ENCODE assay signal across 8 cellular contexts in the genomic region with DNA sequence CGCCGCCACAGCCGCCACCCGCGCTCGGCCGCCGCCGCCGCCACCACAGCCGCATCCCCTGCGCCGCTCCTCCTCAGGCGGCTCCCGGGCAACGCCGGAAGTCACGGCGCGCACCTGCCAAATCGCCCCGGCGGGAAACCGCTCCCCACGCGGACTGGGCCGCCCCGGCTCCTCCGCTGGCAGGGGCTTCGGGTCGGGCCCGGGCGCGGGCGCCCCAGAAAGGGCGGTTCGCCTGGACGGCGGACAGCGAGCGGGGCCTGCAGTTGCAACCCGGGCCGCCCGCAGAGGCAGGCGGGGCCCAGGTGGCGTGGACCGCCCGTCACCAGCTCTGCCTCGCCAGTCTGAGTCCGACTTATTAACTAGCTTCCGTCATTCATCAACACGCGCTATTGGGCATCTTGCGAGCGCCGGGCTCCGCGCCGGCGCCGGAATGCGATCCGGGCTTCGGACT. TPM values are rescaled to one million over a fixed set of nuclear protein-coding genes. Genes with fewer than 3 reads are reported as not detected.
DNase-seq lines count a peak whose midpoint lies in the region; ATAC-seq and TF ChIP-seq lines count a peak whose summit lies in the region.

A gene with protein sequence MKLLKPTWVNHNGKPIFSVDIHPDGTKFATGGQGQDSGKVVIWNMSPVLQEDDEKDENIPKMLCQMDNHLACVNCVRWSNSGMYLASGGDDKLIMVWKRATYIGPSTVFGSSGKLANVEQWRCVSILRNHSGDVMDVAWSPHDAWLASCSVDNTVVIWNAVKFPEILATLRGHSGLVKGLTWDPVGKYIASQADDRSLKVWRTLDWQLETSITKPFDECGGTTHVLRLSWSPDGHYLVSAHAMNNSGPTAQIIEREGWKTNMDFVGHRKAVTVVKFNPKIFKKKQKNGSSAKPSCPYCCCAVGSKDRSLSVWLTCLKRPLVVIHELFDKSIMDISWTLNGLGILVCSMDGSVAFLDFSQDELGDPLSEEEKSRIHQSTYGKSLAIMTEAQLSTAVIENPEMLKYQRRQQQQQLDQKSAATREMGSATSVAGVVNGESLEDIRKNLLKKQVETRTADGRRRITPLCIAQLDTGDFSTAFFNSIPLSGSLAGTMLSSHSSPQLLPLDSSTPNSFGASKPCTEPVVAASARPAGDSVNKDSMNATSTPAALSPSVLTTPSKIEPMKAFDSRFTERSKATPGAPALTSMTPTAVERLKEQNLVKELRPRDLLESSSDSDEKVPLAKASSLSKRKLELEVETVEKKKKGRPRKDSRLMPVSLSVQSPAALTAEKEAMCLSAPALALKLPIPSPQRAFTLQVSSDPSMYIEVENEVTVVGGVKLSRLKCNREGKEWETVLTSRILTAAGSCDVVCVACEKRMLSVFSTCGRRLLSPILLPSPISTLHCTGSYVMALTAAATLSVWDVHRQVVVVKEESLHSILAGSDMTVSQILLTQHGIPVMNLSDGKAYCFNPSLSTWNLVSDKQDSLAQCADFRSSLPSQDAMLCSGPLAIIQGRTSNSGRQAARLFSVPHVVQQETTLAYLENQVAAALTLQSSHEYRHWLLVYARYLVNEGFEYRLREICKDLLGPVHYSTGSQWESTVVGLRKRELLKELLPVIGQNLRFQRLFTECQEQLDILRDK (minus strand): TSS at position 93 of the 451 bp plus-strand sequence. CDS start 257 bp downstream, outside the sequence.

- H3K4me3 Mint-ChIP-seq in immature natural killer cell: peak within 1 kb of the TSS; percentile 90 to 94 (median 92)

- H3K27ac ChIP-seq in VCaP (peak within 1 kb of the TSS; percentile 99), breast epithelium (peak within 1 kb of the TSS; percentile 80 to 91)

- H3K4me1 ChIP-seq in breast epithelium: peaks cover 9 to 13% of the 10 kb centered on the region in 2 donors

- H3K9me3 ChIP-seq in breast epithelium: no peaks in the 10 kb centered on the region

- peaks cover 54 to 57% of the 10 kb centered on the region in 2 donors for H3K4me1 Mint-ChIP-seq in immature natural killer cell

- H3K9me3 Mint-ChIP-seq in immature natural killer cell: no peaks in the 10 kb centered on the region

- no peaks in the 10 kb centered on the region for H3K36me3 ChIP-seq in breast epithelium

- H3K36me3 Mint-ChIP-seq in immature natural killer cell: peaks cover 5 to 11% (median 6%) of the 10 kb centered on the region in 3 donors

- peaks cover 14 to 20% (median 14%) of the 10 kb centered on the region in 3 donors for H3K27me3 Mint-ChIP-seq in immature natural killer cell (ENCODE audit: low read depth in 3 of 3)

- peak within 1 kb of the TSS; percentile 93 to 100 (median 96) for H3K27ac Mint-ChIP-seq in immature natural killer cell

- intact Hi-C loops in breast epithelium (cut with DNase I; ENCODE audit: low total_unique reads): no loop called here

- DNase-seq in NCI-H1436 (lab: John Stamatoyannopoulos, UW): peak; percentile 72
- DNase-seq in NCI-H1436 treated with DMSO at 0.1 percent for 48 hours (lab: John Stamatoyannopoulos, UW): no peak
- peak; percentile 61 to 83 for DNase-seq in NCI-H1930 (lab: John Stamatoyannopoulos, UW)
- peak; percentile 53 to 77 for DNase-seq in breast epithelium (ENCODE audit: low spot score in 2 of 2)
- peak; percentile 83 to 88 (median 87) for DNase-seq in immature natural killer cell
- peak; percentile 81 to 82 for DNase-seq in stimulated activated CD4-positive, alpha-beta T cell treated with anti-CD3 and anti-CD28 coated beads, Interleukin-12 subunit alpha, Interleukin-12 subunit beta, amount 100 ng/mL, for 24 hours (ENCODE audit: low read depth in 2 of 2)

- peak within 1 kb of the TSS; percentile 92 to 96 (median 93) for H3K4me3 ChIP-seq in breast epithelium

- ATAC-seq in HG02884 (IDR thresholded peaks at IDR 0.05; ENCODE audit: unreplicated experiment): peak; percentile 30

- H3K27me3 ChIP-seq in breast epithelium: no peaks in the 10 kb centered on the region

- TF ChIP-seq CTCF in VCaP (conservative IDR thresholded peaks at IDR 0.05) (no peak), breast epithelium (IDR thresholded peaks at IDR 0.05) (no peak)

- TF ChIP-seq POLR2A in breast epithelium (IDR thresholded peaks at IDR 0.05): no peak

RNA-seq across cellular contexts. Expression of the gene that starts here (rescaled TPM):
- total RNA-seq in breast epithelium: 10 to 100 TPM; 13.5 to 22.9 (median 18.4) TPM
- 10 to 100 TPM in 1 of 3 donors, 1 to 10 TPM in 2; 4.3 to 11.5 (median 5.2) TPM for polyA plus RNA-seq in immature natural killer cell
